In the genomic region with DNA sequence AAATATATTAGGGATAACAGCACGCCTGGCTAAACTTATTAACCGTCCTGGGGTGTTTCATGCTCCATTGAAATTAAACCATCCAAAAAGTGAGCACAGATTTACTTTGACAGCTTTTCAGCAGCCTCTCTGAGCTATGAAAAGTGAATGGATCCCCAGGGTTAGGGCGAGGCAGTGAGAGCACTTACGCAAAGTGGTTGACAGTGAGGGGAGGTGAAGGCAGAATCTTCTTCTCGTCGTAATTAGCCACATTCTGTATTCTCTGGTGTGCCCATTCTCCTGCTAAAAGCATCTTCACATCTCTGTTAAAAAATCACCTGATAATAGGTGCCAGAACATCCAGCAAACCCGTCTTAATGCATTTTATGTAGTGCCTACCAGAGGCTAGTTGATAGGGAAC, we compare ENCODE assay signal across 8 cellular contexts. TPM values are rescaled to one million over a fixed set of nuclear protein-coding genes. Genes with fewer than 3 reads are reported as not detected.
DNase-seq lines count a peak whose midpoint lies in the region; ATAC-seq, FAIRE-seq and TF ChIP-seq lines count a peak whose summit lies in the region.

No MANE protein-coding gene starts in this region.

- no peak overlapping the region for H2AFZ ChIP-seq in GM12878 (ENCODE audit: control insufficient read depth, low read depth, low read length)

- no peak for FAIRE-seq in GM12878 (lab: Jason Lieb, UNC)

- DNase-seq in HL-60 (ENCODE audit: low read depth in 1 of 2, low spot score in 1 of 2) (no peak), GM12878 (ENCODE audit: low read depth, low spot score) (no peak), aorta (no peak), sciatic nerve (ENCODE audit: low spot score) (no peak), A172 (ENCODE audit: low spot score) (no peak)
- no peak for DNase-seq in naive thymus-derived CD4-positive, alpha-beta T cell

- intact Hi-C loops in GM12878 (cut with micrococcal nuclease; ENCODE audit: unreplicated experiment), result loop anchor here (5.0 to 10.0 kb wide), 5 partner anchors 286 to 1266 kb away; no protein-coding TSS in a partner anchor
- intact Hi-C loops in naive thymus-derived CD4-positive, alpha-beta T cell (cut with micrococcal nuclease), result loop anchor here (5.0 to 10.0 kb wide), 4 partner anchors 309 to 1266 kb away; no protein-coding TSS in a partner anchor
- intact Hi-C loops in aorta (cut with DNase I), result no loop called here
- intact Hi-C loops in sciatic nerve (cut with DNase I), result loop anchor here (10.0 kb wide), 1 partner anchor 1706 kb away; no protein-coding TSS in a partner anchor

- TF ChIP-seq RAD21 in GM12878 (IDR thresholded peaks at IDR 0.05; ENCODE audit: insufficient read depth, low read depth, low read length), result no peak

- POLR2A ChIA-PET in GM12878 (lab: Charles Lee), result no interaction called here
- POLR2A ChIA-PET in naive thymus-derived CD4-positive, alpha-beta T cell (lab: Charles Lee), result no interaction called here

- BruUV-seq in GM12878 (replicated peaks; lab: Mats Ljungman, UMichigan), result TSS peak; percentile 51

- peaks cover 3% of the 10 kb centered on the region for H3K79me2 ChIP-seq in GM12878 (ENCODE audit: control insufficient read depth, insufficient read depth, low read length)

- peaks cover 0 to 9% (median 0%) of the 10 kb centered on the region in 5 donors for H3K36me3 Mint-ChIP-seq in naive thymus-derived CD4-positive, alpha-beta T cell

- WGBS in GM12878 (ENCODE audit: insufficient coverage, insufficient replicate concordance, low lambda C conversion rate, missing lambda C conversion rate), result 89% methylated on average over 7 of the region's 7 CpGs
- WGBS in aorta, 2 donors, result 87 to 95% methylated on average over 7 of the region's 7 CpGs

- RAD21 ChIA-PET in GM12878 (lab: Charles Lee; ENCODE audit: unreplicated experiment), result no interaction called here

- H3K4me1 Mint-ChIP-seq in naive thymus-derived CD4-positive, alpha-beta T cell, result peaks cover 9 to 17% (median 12%) of the 10 kb centered on the region in 7 donors

- H3K4me3 ChIP-seq in BLaER1 (peak overlapping the region; percentile 88; the same call in 1 of the 2 replicates), HL-60 (replicated peaks; ENCODE audit: insufficient read depth, low read length) (peak overlapping the region; percentile 98), GM12878 (peak overlapping the region; percentile 75), aorta (ENCODE audit: low read length in 2 of 2) (no peak overlapping the region)
- no peak overlapping the region for H3K4me3 ChIP-seq in naive thymus-derived CD4-positive, alpha-beta T cell (ENCODE audit: low read length)

- no peaks in the 10 kb centered on the region for H3K9me3 ChIP-seq in BLaER1
- H3K9me3 ChIP-seq in GM12878 (replicated peaks; ENCODE audit: control insufficient read depth, insufficient read depth, low read length), result no peaks in the 10 kb centered on the region; the same call in 1 of the 3 replicates
- no peaks in the 10 kb centered on the region for H3K9me3 ChIP-seq in naive thymus-derived CD4-positive, alpha-beta T cell (ENCODE audit: control insufficient read depth in 2 of 3, low read length in 3 of 3)
- no peaks in the 10 kb centered on the region for H3K9me3 ChIP-seq in aorta (ENCODE audit: control insufficient read depth, low read length)

- TF ChIP-seq EP300 in GM12878 (IDR thresholded peaks at IDR 0.05; ENCODE audit: borderline replicate concordance in 1 of 2, control insufficient read depth in 1 of 2, low read depth in 2 of 2, low read length in 2 of 2), result no peak

- H3K27me3 ChIP-seq in BLaER1 (peaks cover 13% of the 10 kb centered on the region; the same call in 1 of the 2 replicates), HL-60 (ENCODE audit: insufficient read depth, poor library complexity, severe bottlenecking) (peaks cover 6% of the 10 kb centered on the region), GM12878 (replicated peaks in 1 of 2; ENCODE audit: control insufficient read depth in 2 of 2, insufficient read depth in 2 of 2, low read length in 1 of 2) (no peaks in the 10 kb centered on the region), aorta (ENCODE audit: control insufficient read depth in 1 of 2, insufficient read depth in 2 of 2, low read length in 1 of 2) (no peaks in the 10 kb centered on the region)
- no peaks in the 10 kb centered on the region for H3K27me3 ChIP-seq in naive thymus-derived CD4-positive, alpha-beta T cell (ENCODE audit: control insufficient read depth in 2 of 2, insufficient read depth in 2 of 2, low read length in 2 of 2)

- H3K4me1 ChIP-seq in BLaER1 (peaks cover 8% of the 10 kb centered on the region), GM12878 (ENCODE audit: control insufficient read depth, insufficient read depth, low read length) (no peaks in the 10 kb centered on the region), aorta (ENCODE audit: control insufficient read depth in 1 of 2, insufficient read depth in 2 of 2, low read length in 2 of 2) (no peaks in the 10 kb centered on the region)
- no peaks in the 10 kb centered on the region for H3K4me1 ChIP-seq in naive thymus-derived CD4-positive, alpha-beta T cell (ENCODE audit: control insufficient read depth in 2 of 2, insufficient read depth in 2 of 2, low read length in 2 of 2)

- no peak overlapping the region for H3K27ac ChIP-seq in BLaER1
- no peak overlapping the region for H3K27ac ChIP-seq in HL-60 (replicated peaks)
- no peak overlapping the region for H3K27ac ChIP-seq in GM12878 (ENCODE audit: control insufficient read depth, insufficient read depth)
- H3K27ac ChIP-seq in naive thymus-derived CD4-positive, alpha-beta T cell (ENCODE audit: low read depth, low read length), result no peak overlapping the region
- no peak overlapping the region for H3K27ac ChIP-seq in aorta (ENCODE audit: low read depth in 1 of 2, low read length in 2 of 2)

- peaks cover 0 to 6% (median 0%) of the 10 kb centered on the region in 5 donors for H3K27me3 Mint-ChIP-seq in naive thymus-derived CD4-positive, alpha-beta T cell

- no peaks in the 10 kb centered on the region for H3K9me3 Mint-ChIP-seq in naive thymus-derived CD4-positive, alpha-beta T cell

- H3K9ac ChIP-seq in BLaER1 (no peak overlapping the region), GM12878 (ENCODE audit: control insufficient read depth, insufficient read depth, low read length) (no peak overlapping the region)

- TF ChIP-seq POLR2A in GM12878 (IDR thresholded peaks at IDR 0.05; ENCODE audit: low read depth, low read length), result no peak

- no peak for TF ChIP-seq CTCF in HL-60 (IDR thresholded peaks at IDR 0.05; ENCODE audit: insufficient read depth, low read length)
- TF ChIP-seq CTCF in GM12878 (IDR thresholded peaks at IDR 0.05 in 2 of 3, conservative IDR thresholded peaks at IDR 0.05 in 1 of 3; ENCODE audit: control insufficient read depth in 2 of 3, extremely low read depth in 1 of 3, insufficient read depth in 1 of 3, low read depth in 3 of 3, low read length in 3 of 3), result no peak

- H3K27ac Mint-ChIP-seq in naive thymus-derived CD4-positive, alpha-beta T cell, result no peak overlapping the region

- in situ Hi-C loops in GM12878 (cut with MboI), result loop anchor here (5.0 kb wide), 2 partner anchors 1139 to 1814 kb away; no protein-coding TSS in a partner anchor

- no peaks in the 10 kb centered on the region for H3K36me3 ChIP-seq in BLaER1
- H3K36me3 ChIP-seq in GM12878 (ENCODE audit: control insufficient read depth in 2 of 2, insufficient read depth in 2 of 2, low read length in 1 of 2), result no peaks in the 10 kb centered on the region
- peaks cover 0 to 5% (median 0%) of the 10 kb centered on the region in 3 experiments for H3K36me3 ChIP-seq in naive thymus-derived CD4-positive, alpha-beta T cell (ENCODE audit: control insufficient read depth in 2 of 3, insufficient read depth in 3 of 3, low read length in 3 of 3)
- H3K36me3 ChIP-seq in aorta (ENCODE audit: control insufficient read depth in 1 of 2, insufficient read depth in 2 of 2, low read length in 1 of 2), result no peaks in the 10 kb centered on the region

- SMC1A ChIA-PET in GM12878 (lab: Charles Lee; ENCODE audit: uncharacterized antibody, unreplicated experiment), result interaction anchor here (0.6 kb wide), 1 partner anchor 484 kb away, joined by 3 read pairs; no protein-coding TSS in a partner anchor

- CTCF ChIA-PET in GM12878 (lab: Yijun Ruan, JAX), result interaction anchor here (0.5 kb wide), 1 partner anchor 18 kb away, joined by 6 read pairs; no protein-coding TSS in a partner anchor
- CTCF ChIA-PET in naive thymus-derived CD4-positive, alpha-beta T cell (lab: Charles Lee), result no interaction called here

- ATAC-seq in GM12878, result no peak
- no peak for ATAC-seq in naive thymus-derived CD4-positive, alpha-beta T cell
- ATAC-seq in aorta (ENCODE audit: low FRiP score), result no peak
- no peak for ATAC-seq in sciatic nerve
- ATAC-seq in GM21423 (IDR thresholded peaks at IDR 0.05; ENCODE audit: unreplicated experiment), result no peak

- H3K4me2 ChIP-seq in BLaER1, result peak overlapping the region; percentile 97
- peak overlapping the region; percentile 80 for H3K4me2 ChIP-seq in GM12878 (ENCODE audit: control insufficient read depth, insufficient read depth)

- no peaks in the 10 kb centered on the region for H4K20me1 ChIP-seq in BLaER1
- H4K20me1 ChIP-seq in GM12878 (ENCODE audit: control insufficient read depth, insufficient read depth), result no peaks in the 10 kb centered on the region

- H3K4me3 Mint-ChIP-seq in naive thymus-derived CD4-positive, alpha-beta T cell, result peak overlapping the region in 9 of 10 donors; percentile 41 to 99 (median 96)

TF ChIP-seq in GM12878, 131 proteins besides CTCF, POLR2A, EP300 and RAD21 (continues in another document):
- TF ChIP-seq TARDBP (IDR thresholded peaks at IDR 0.05; ENCODE audit: borderline replicate concordance), result no peak

RNA-seq across cellular contexts. Expression of a gene that starts 1.9 kb away (rescaled TPM):
- total RNA-seq in GM12878 (2013; cell fraction: nucleolus; rRNA removed), result 56.9 and 65.0 TPM in 2 replicates
- total RNA-seq in GM12878 (2014; rRNA removed) (2.3 and 3.0 TPM in 2 replicates), GM12878 (2014; rRNA removed; fragmentation: Illumina TruSeq; extraction: Trizol) (1.4 and 2.0 TPM in 2 replicates), GM12878 (2021) (1.9 and 2.1 TPM in 2 replicates), aorta (10 to 100 TPM in 1 of 2 donors, 1 to 10 TPM in 1; 5.7 to 10.9 TPM), sciatic nerve (25.5 TPM)
- 2.6 TPM for polyA plus RNA-seq in GM12878 (2011; ENCODE audit: low read depth)
- polyA plus RNA-seq in GM12878 (2011; rRNA removed) (9.7 and 10.7 TPM in 2 replicates), GM12878 (2014; fragmentation: Illumina TruSeq; extraction: Trizol) (0.93 and 1.0 TPM in 2 replicates), GM12878 (2014; fragmentation: Nextera tagmentation; extraction: Ambion mirVana) (under 1 TPM; 0.16 to 0.22 TPM), GM12878 (2014; rRNA removed) (1.6 and 1.8 TPM in 2 replicates), GM12878 (2016; fragmentation: Nextera tagmentation; extraction: Ambion mirVana) (under 1 TPM; 0.14 to 0.40 TPM), aorta (1 to 10 TPM in 1 of 2 donors, under 1 TPM in 1; 0.50 to 1.6 TPM)
- polyA plus RNA-seq in GM12878 (2011; cell fraction: cytosol; rRNA removed), result 6.8 and 8.6 TPM in 2 replicates
- 27.2 and 30.2 TPM in 2 replicates for polyA plus RNA-seq in GM12878 (2011; cell fraction: nucleus; rRNA removed)
- 2.9 and 3.5 TPM in 2 replicates for polyA plus RNA-seq in GM12878 (2012)
- polyA minus RNA-seq in GM12878 (2011; rRNA and poly(A)+ RNA removed), result 19.5 and 24.5 TPM in 2 replicates
- polyA minus RNA-seq in GM12878 (2011; cell fraction: cytosol; rRNA and poly(A)+ RNA removed), result 4.1 and 4.4 TPM in 2 replicates
- polyA minus RNA-seq in GM12878 (2011; cell fraction: nucleus; rRNA and poly(A)+ RNA removed), result 30.9 and 51.3 TPM in 2 replicates
- total RNA-seq in naive thymus-derived CD4-positive, alpha-beta T cell, result 10 to 100 TPM in 1 of 5 experiments, 1 to 10 TPM in 4; 3.1 to 11.1 (median 4.7) TPM
- polyA plus RNA-seq in naive thymus-derived CD4-positive, alpha-beta T cell, result not detected
- 2.1 and 2.4 TPM in 2 replicates for total RNA-seq in A172 (2014; rRNA removed; shearing (Covaris generic))

Comparison
In these comparisons a context has a peak if more than half of its experiments do, and no peak if none do; other contexts are left out.
1. H3K4me3 ChIP-seq: peak in BLaER1 (single experiment), HL-60 (single experiment) and GM12878 (single experiment); none in naive thymus-derived CD4-positive, alpha-beta T cell (single experiment) and aorta (0 of 2).
2. intact Hi-C loops: an anchor here in GM12878 (5.0 to 10.0 kb wide), naive thymus-derived CD4-positive, alpha-beta T cell (5.0 to 10.0 kb wide) and sciatic nerve (10.0 kb wide); none called in aorta.